11 cellular contexts compared by ENCODE assay signal in the genomic region with DNA sequence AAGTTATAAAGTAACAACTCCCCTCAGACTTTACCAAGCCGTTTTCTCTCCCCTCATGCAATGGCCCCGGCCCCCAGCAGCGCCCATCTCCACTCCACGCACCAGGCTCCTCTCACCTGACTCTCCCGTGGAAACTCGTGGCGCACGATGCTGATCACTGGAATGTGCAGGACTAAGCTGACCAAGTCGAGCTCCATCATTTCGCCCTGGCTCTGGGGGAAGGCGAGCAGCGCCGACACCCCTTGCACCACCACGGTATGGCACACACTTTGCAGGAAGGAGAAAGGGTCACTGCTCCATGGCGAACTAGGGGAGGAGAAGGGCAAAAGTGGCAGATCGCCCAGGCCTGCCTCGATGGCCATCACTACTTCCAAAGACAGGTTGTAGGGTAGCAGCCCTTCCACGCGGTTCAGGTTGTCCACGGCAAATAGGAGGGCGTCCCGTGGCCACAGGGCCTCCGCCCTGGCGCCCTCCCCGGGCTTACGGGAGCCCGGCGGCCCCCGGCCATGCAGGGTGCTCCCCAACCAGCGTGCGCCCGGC.
DNase-seq lines count a peak whose midpoint lies in the region; ATAC-seq and TF ChIP-seq lines count a peak whose summit lies in the region.
"Had no signal": no experiment of that assay in that cellular context is flagged by ENCODE, and none has a peak within 500 bp of the region (broad histone marks: within the 10 kb centered on the region; RNA-seq: fewer than 3 reads in every experiment).

No MANE protein-coding gene starts in this region.

- TF ChIP-seq CTCF in C4-2B (conservative IDR thresholded peaks at IDR 0.05) = no peak

- no peaks in the 10 kb centered on the region for H3K36me3 ChIP-seq in iPS-18a (ENCODE audit: control insufficient read depth, low read depth, low read length)
- H3K36me3 ChIP-seq: transverse colon had no signal

- peaks cover 18% of the 10 kb centered on the region for H3K4me1 ChIP-seq in iPS-18a (ENCODE audit: control insufficient read depth, low read depth, low read length)

- peak; percentile 37 for DNase-seq in NCI-H748 treated with DMSO at 0.1 percent for 48 hours (lab: John Stamatoyannopoulos, UW)
- peak; percentile 60 for DNase-seq in retina
- DNase-seq in SHP77 treated with DMSO at 0.1 percent for 48 hours (lab: John Stamatoyannopoulos, UW) = no peak
- no peak for DNase-seq in activated naive CD4-positive, alpha-beta T cell treated with anti-CD3 and anti-CD28 coated beads, Interleukin-2, amount 50 U/mL, for 16 hours
- DNase-seq in activated naive CD4-positive, alpha-beta T cell treated with Interleukin-2 at 50 U/mL for 16 hours = no peak
- DNase-seq: activated CD8-positive, alpha-beta memory T cell treated with anti-CD3 and anti-CD28 coated beads, Interleukin-2, amount 50 U/mL, for 4 hours; NCI-H1436 treated with DMSO at 0.1 percent for 48 hours; transverse colon had no signal

- no peak overlapping the region for H3K9ac ChIP-seq in iPS-18a (ENCODE audit: low read length)

- no peaks in the 10 kb centered on the region for H3K9me3 ChIP-seq in iPS-18a (ENCODE audit: control insufficient read depth, low read depth, low read length)
- H3K9me3 ChIP-seq: transverse colon had no signal

- peaks cover 62% of the 10 kb centered on the region for H3K27me3 ChIP-seq in iPS-18a (ENCODE audit: control insufficient read depth, insufficient read depth, low read length)

- H3K27ac ChIP-seq in C4-2B (peak overlapping the region; percentile 70), iPS-18a (ENCODE audit: low read length) (no peak overlapping the region)
- H3K27ac ChIP-seq: transverse colon had no signal

- ATAC-seq in HG02588 (IDR thresholded peaks at IDR 0.05; ENCODE audit: unreplicated experiment) = no peak

- H3K4me3 ChIP-seq in iPS-18a (ENCODE audit: low read length) = peak overlapping the region; percentile 64

Comparison
In these comparisons a context has a peak if more than half of its experiments do, and no peak if none do; other contexts are left out.
1. DNase-seq: peak in NCI-H748 treated with DMSO at 0.1 percent for 48 hours (single experiment) and retina (single experiment); none in SHP77 treated with DMSO at 0.1 percent for 48 hours (single experiment), activated naive CD4-positive, alpha-beta T cell treated with anti-CD3 and anti-CD28 coated beads, Interleukin-2, amount 50 U/mL, for 16 hours (single experiment) and activated naive CD4-positive, alpha-beta T cell treated with Interleukin-2 at 50 U/mL for 16 hours (single experiment).